Comparison of ENCODE assay signal across 8 cellular contexts in the genomic region with DNA sequence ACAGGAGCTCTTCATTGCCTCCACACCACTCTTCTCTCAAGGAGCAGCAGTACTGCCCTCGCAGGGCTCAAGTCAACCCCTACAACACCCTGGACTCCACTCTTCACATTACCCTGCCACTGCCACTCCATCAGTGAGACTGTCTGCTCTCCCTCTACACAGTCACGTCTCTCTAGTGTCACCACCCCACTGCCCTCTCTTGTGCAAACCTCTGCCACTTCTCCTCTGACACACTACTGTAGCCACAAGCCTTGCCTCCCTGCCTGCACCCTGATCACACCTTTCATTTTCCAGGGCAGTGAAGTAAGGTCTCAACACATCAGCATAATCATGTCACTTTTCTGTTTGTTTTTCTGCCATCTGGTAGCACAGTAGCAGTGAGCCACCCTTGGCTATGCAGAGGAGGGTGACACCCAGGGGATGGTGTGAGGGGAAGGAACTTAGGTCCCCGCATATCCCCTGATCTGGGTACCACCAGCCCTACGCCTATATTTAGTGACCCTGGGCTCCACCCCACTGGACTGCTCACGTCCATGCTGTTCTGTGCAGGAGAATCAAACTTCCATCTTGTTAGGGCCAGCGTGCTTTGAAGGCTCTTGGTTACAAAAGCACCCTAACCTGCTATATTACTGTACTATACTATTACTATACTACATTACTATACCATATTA. TPM values are rescaled to one million over a fixed set of nuclear protein-coding genes. Genes with fewer than 3 reads are reported as not detected.
A peak's percentile ranks its signal among the peaks of the same experiment; 100 is the strongest.
DNase-seq lines count a peak whose midpoint lies in the region; ATAC-seq, FAIRE-seq and TF ChIP-seq lines count a peak whose summit lies in the region.

No MANE protein-coding gene starts in this region.

- H3K27ac ChIP-seq in lower lobe of right lung: no peak overlapping the region

- CTCF ChIA-PET in GM10248 (lab: Yijun Ruan, JAX): interaction anchor here (0.9 to 5.3 kb wide), 18 partner anchors 8 to 1791 kb away, joined by 3 to 51 read pairs (median 6); a partner anchor contains a TSS

- H3K27me3 ChIP-seq in lower lobe of right lung (ENCODE audit: low read depth): no peaks in the 10 kb centered on the region

- H3K9me3 ChIP-seq in lower lobe of right lung: no peaks in the 10 kb centered on the region

- H3K4me3 ChIP-seq in lower lobe of right lung: peak overlapping the region; percentile 75

- peaks cover 13 to 16% of the 10 kb centered on the region in 2 donors for H3K36me3 Mint-ChIP-seq in activated naive CD4-positive, alpha-beta T cell treated with anti-CD3 and anti-CD28 coated beads, Interleukin-2, amount 50 U/mL, for 72 hours

- intact Hi-C loops in lower lobe of right lung (cut with DNase I): no loop called here

- DNase-seq in stimulated activated CD4-positive, alpha-beta T cell treated with anti-CD3 and anti-CD28 coated beads, Interleukin-1b, Interleukin-23, amount 100 ng/mL, for 48 hours: peak; percentile 45
- no peak for DNase-seq in stimulated activated CD4-positive, alpha-beta T cell treated with anti-CD3 and anti-CD28 coated beads, Interleukin-4, amount 100 ng/mL, for 4 hours
- no peak for DNase-seq in activated naive CD4-positive, alpha-beta T cell treated with anti-CD3 and anti-CD28 coated beads, Interleukin-2, amount 50 U/mL, for 72 hours (ENCODE audit: low spot score in 2 of 2)
- DNase-seq in lower lobe of right lung: no peak
- no peak for DNase-seq in urothelium cell line (ENCODE audit: low spot score)
- DNase-seq in AG08396 (ENCODE audit: low spot score): no peak
- DNase-seq in NCI-H2029 treated with DMSO at 0.1 percent for 48 hours (lab: John Stamatoyannopoulos, UW): no peak
- no peak for DNase-seq in GM10248 (ENCODE audit: extremely low spot score)

- H3K4me1 ChIP-seq in lower lobe of right lung: peaks cover 26% of the 10 kb centered on the region

- no peaks in the 10 kb centered on the region for H3K9me3 Mint-ChIP-seq in activated naive CD4-positive, alpha-beta T cell treated with anti-CD3 and anti-CD28 coated beads, Interleukin-2, amount 50 U/mL, for 72 hours

- no peak for TF ChIP-seq CTCF in lower lobe of right lung (IDR thresholded peaks at IDR 0.05)
- no peak for TF ChIP-seq CTCF in GM10248 (IDR thresholded peaks at IDR 0.05; ENCODE audit: control extremely low read depth, extremely low read depth, low read depth, missing control alignments)

- H3K36me3 ChIP-seq in lower lobe of right lung: no peaks in the 10 kb centered on the region

- no peak for ATAC-seq in activated naive CD4-positive, alpha-beta T cell treated with anti-CD3 and anti-CD28 coated beads, Interleukin-2, amount 50 U/mL, for 72 hours
- no peak for ATAC-seq in lower lobe of right lung

- POLR2A ChIA-PET in GM10248 (lab: Yijun Ruan, JAX): interaction anchor here (0.7 kb wide), 1 partner anchor 905 kb away, joined by 3 read pairs; no protein-coding TSS in a partner anchor

- peak overlapping the region; percentile 66 to 93 for H3K27ac Mint-ChIP-seq in activated naive CD4-positive, alpha-beta T cell treated with anti-CD3 and anti-CD28 coated beads, Interleukin-2, amount 50 U/mL, for 72 hours

- FAIRE-seq in urothelium cell line (lab: Jason Lieb, UNC): no peak

RNA-seq across cellular contexts. Expression of a gene that starts 1.6 kb away (rescaled TPM):
- 1 to 10 TPM in 1 of 2 donors, under 1 TPM in 1; 0.43 to 3.1 TPM for total RNA-seq in activated naive CD4-positive, alpha-beta T cell treated with anti-CD3 and anti-CD28 coated beads, Interleukin-2, amount 50 U/mL, for 72 hours
- 3.7 TPM for total RNA-seq in lower lobe of right lung

RNA-seq across cellular contexts. Expression of a gene that starts 27.1 kb away (rescaled TPM):
- 100 to 1,000 TPM in 1 of 2 donors, 10 to 100 TPM in 1; 94.1 to 103 TPM for total RNA-seq in activated naive CD4-positive, alpha-beta T cell treated with anti-CD3 and anti-CD28 coated beads, Interleukin-2, amount 50 U/mL, for 72 hours
- total RNA-seq in lower lobe of right lung: 45.9 TPM
